Comparison of ENCODE assay signal across 8 cellular contexts in genomic region chr14:104882325-104882973, GRCh38. TPM values are rescaled to one million over a fixed set of nuclear protein-coding genes. Genes with fewer than 3 reads are reported as not detected.
A peak's percentile ranks its signal among the peaks of the same experiment; 100 is the strongest.
DNase-seq lines count a peak whose midpoint lies in the region; ATAC-seq, FAIRE-seq and TF ChIP-seq lines count a peak whose summit lies in the region.
"Had no signal": no experiment of that assay in that cellular context is flagged by ENCODE, and none has a peak within 500 bp of the region (broad histone marks: within the 10 kb centered on the region; RNA-seq: fewer than 3 reads in every experiment).

No MANE protein-coding gene starts in this region.

- CTCF ChIA-PET in K562 (lab: Yijun Ruan, JAX; ENCODE audit: low intra/inter-chr PET ratio): no interaction called here

- POLR2A ChIA-PET in K562 (lab: Yijun Ruan, JAX): no interaction called here

- in situ Hi-C loops in K562 (cut with MboI): no loop called here

- H3K4me3 ChIP-seq in GM23338 (no peak overlapping the region), K562 (no peak overlapping the region)

- no peaks in the 10 kb centered on the region for H3F3A ChIP-seq in GM23338 (replicated peaks; ENCODE audit: low read depth)

- H3K9me1 ChIP-seq in K562 (ENCODE audit: control insufficient read depth, insufficient read depth, low read length): no peaks in the 10 kb centered on the region

- TF ChIP-seq RAD21 in K562 (CRISPR knock-in tag; conservative IDR thresholded peaks at IDR 0.05 in 1 of 2, IDR thresholded peaks at IDR 0.05 in 1 of 2): no peak

- no peaks in the 10 kb centered on the region for H3K27me3 Mint-ChIP-seq in GM23338 (ENCODE audit: insufficient read depth, low read depth, poor library complexity)
- H3K27me3 Mint-ChIP-seq: activated T-cell treated with anti-CD3 and anti-CD28 coated beads, Interleukin-2, amount 50 U/mL, for 24 hours had no signal

- WGBS in K562 (ENCODE audit: insufficient coverage, low coverage, missing lambda C conversion rate): 49% methylated on average over 10 of the region's 13 CpGs

- TF ChIP-seq CTCF in GM23338 (conservative IDR thresholded peaks at IDR 0.05; ENCODE audit: low read depth in 2 of 2) (no peak), K562 (IDR thresholded peaks at IDR 0.05 in 2 of 3, conservative IDR thresholded peaks at IDR 0.05 in 1 of 3; ENCODE audit: insufficient read depth in 2 of 3, low read depth in 1 of 3, low read length in 3 of 3) (no peak), omental fat pad (IDR thresholded peaks at IDR 0.05) (no peak)

- intact Hi-C loops in K562 (cut with micrococcal nuclease): no loop called here

- no peaks in the 10 kb centered on the region for H3K9me3 ChIP-seq in K562 (replicated peaks; ENCODE audit: control insufficient read depth, insufficient read depth, low read depth, low read length)

- peak; percentile 90 for ATAC-seq in GM23338
- ATAC-seq in K562: peak; percentile 98
- ATAC-seq in omental fat pad (ENCODE audit: low FRiP score): peak; percentile 22
- no peak for ATAC-seq in GM18870 (IDR thresholded peaks at IDR 0.05; ENCODE audit: unreplicated experiment)

- H3K36me3 ChIP-seq in GM23338 (ENCODE audit: insufficient read depth) (no peaks in the 10 kb centered on the region), K562 (ENCODE audit: control insufficient read depth, insufficient read depth, low read length) (peaks cover 5% of the 10 kb centered on the region; the same call in 2 of the 3 replicates)

- TF ChIP-seq POLR2A in K562 (conservative IDR thresholded peaks at IDR 0.05): no peak

- no peaks in the 10 kb centered on the region for H3K79me2 ChIP-seq in GM23338 (replicated peaks; ENCODE audit: insufficient read depth)
- no peaks in the 10 kb centered on the region for H3K79me2 ChIP-seq in K562 (ENCODE audit: control insufficient read depth, insufficient read depth, low read length)

- H3K4me1 ChIP-seq in GM23338 (ENCODE audit: insufficient read depth): no peaks in the 10 kb centered on the region
- peaks cover 0 to 37% of the 10 kb centered on the region in 2 experiments; a peak in 2 of 5 replicates for H3K4me1 ChIP-seq in K562 (replicated peaks in 1 of 2; ENCODE audit: control insufficient read depth in 2 of 2, insufficient read depth in 2 of 2, low read length in 2 of 2)

- no peak overlapping the region for H3K9ac ChIP-seq in K562 (ENCODE audit: insufficient read depth in 1 of 2, low read depth in 2 of 2, low read length in 2 of 2)

- H3K27ac Mint-ChIP-seq in GM23338: no peak overlapping the region
- H3K27ac Mint-ChIP-seq: activated T-cell treated with anti-CD3 and anti-CD28 coated beads, Interleukin-2, amount 50 U/mL, for 24 hours had no signal

- H2AFZ ChIP-seq in GM23338: no peak overlapping the region
- H2AFZ ChIP-seq in K562 (ENCODE audit: low read depth, low read length): no peak overlapping the region

- H3K4me2 ChIP-seq in GM23338: no peak overlapping the region
- no peak overlapping the region for H3K4me2 ChIP-seq in K562 (ENCODE audit: insufficient read depth, low read length)

- peak; percentile 35 for FAIRE-seq in K562 (lab: Jason Lieb, UNC)

- no peaks in the 10 kb centered on the region for H3K9me2 ChIP-seq in GM23338 (ENCODE audit: insufficient read depth)

- H3K4me1 Mint-ChIP-seq in GM23338: no peaks in the 10 kb centered on the region

- H3K27ac ChIP-seq in GM23338 (ENCODE audit: low read depth): no peak overlapping the region
- no peak overlapping the region for H3K27ac ChIP-seq in K562 (ENCODE audit: extremely low read depth, low read depth, low read length)

- H3K27me3 ChIP-seq in GM23338 (ENCODE audit: insufficient read depth) (no peaks in the 10 kb centered on the region), K562 (ENCODE audit: control insufficient read depth in 2 of 2, insufficient read depth in 2 of 2, low read length in 2 of 2) (no peaks in the 10 kb centered on the region)

- no peak overlapping the region for H3K4me3 Mint-ChIP-seq in GM23338
- H3K4me3 Mint-ChIP-seq: activated T-cell treated with anti-CD3 and anti-CD28 coated beads, Interleukin-2, amount 50 U/mL, for 24 hours had no signal

- TF ChIP-seq EP300 in K562 (IDR thresholded peaks at IDR 0.05; ENCODE audit: low read length): no peak

- DNase-seq in GM23338 (ENCODE audit: low spot score) (peak; percentile 71), NCI-H1436 (lab: John Stamatoyannopoulos, UW) (peak; percentile 52), K562 (ENCODE audit: extremely low read depth in 1 of 4, low spot score in 3 of 4) (peak; percentile 67 to 79 (median 72)), omental fat pad (ENCODE audit: low spot score) (no peak), SKM-1 treated with dmso at 0.1 percent for 144 hours (lab: John Stamatoyannopoulos, UW; ENCODE audit: unreplicated experiment) (no peak), cerebellar cortex (ENCODE audit: low spot score) (no peak)
- DNase-seq: activated T-cell treated with anti-CD3 and anti-CD28 coated beads, Interleukin-2, amount 50 U/mL, for 24 hours had no signal

- BruUV-seq in K562 (replicated peaks; lab: Mats Ljungman, UMichigan): no TSS peak

- H3K9me3 Mint-ChIP-seq in GM23338: no peaks in the 10 kb centered on the region
- H3K9me3 Mint-ChIP-seq: activated T-cell treated with anti-CD3 and anti-CD28 coated beads, Interleukin-2, amount 50 U/mL, for 24 hours had no signal

- H4K20me1 ChIP-seq in GM23338 (replicated peaks; ENCODE audit: insufficient read depth) (no peaks in the 10 kb centered on the region), K562 (replicated peaks; ENCODE audit: control insufficient read depth, insufficient read depth, low read length) (no peaks in the 10 kb centered on the region)

- peaks cover 8% of the 10 kb centered on the region; the same call in 1 of the 3 replicates for H3K36me3 Mint-ChIP-seq in GM23338 (ENCODE audit: low read depth)

TF ChIP-seq in K562, 482 proteins besides CTCF, POLR2A, EP300 and RAD21 (continues in another document):
- TF ChIP-seq POLR2G (IDR thresholded peaks at IDR 0.05; ENCODE audit: low read depth, low read length) (peak; percentile 36), NCOA4 (IDR thresholded peaks at IDR 0.05; ENCODE audit: partially characterized antibody) (no peak)

RNA-seq across cellular contexts. Expression of gene CEP170B, which starts 17.4 kb away (rescaled TPM):
- 31.3 and 37.1 TPM in 2 replicates for total RNA-seq in GM23338 (2014; rRNA removed; shearing (Covaris generic))
- polyA plus RNA-seq in GM23338 (2016; fragmentation: Nextera tagmentation; extraction: Ambion mirVana): 4.6 and 5.3 TPM in 2 replicates
- 12.4 and 32.4 TPM in 2 replicates for total RNA-seq in K562 (2011; cell fraction: chromatin; rRNA removed; ENCODE audit: low replicate concordance)
- 19.7 and 19.8 TPM in 2 replicates for total RNA-seq in K562 (2011; cell fraction: nucleolus; rRNA removed)
- 9.8 and 13.9 TPM in 2 replicates for total RNA-seq in K562 (2011; cell fraction: nucleoplasm; rRNA removed)
- 3.6 and 4.8 TPM in 2 replicates for total RNA-seq in K562 (2014; rRNA removed)
- total RNA-seq in K562 (2014; rRNA removed; fragmentation: Illumina TruSeq; extraction: Trizol): 0.99 and 1.2 TPM in 2 replicates
- 2.9 and 3.5 TPM in 2 replicates for total RNA-seq in K562 (2015; rRNA removed; fragmentation: Illumina TruSeq; extraction: Trizol)
- 7.5 and 10.2 TPM in 2 replicates for total RNA-seq in K562 (2021)
- 2.2 and 2.7 TPM in 2 replicates for polyA plus RNA-seq in K562 (2011; rRNA removed)
- polyA plus RNA-seq in K562 (2011; cell fraction: cytosol; rRNA removed): 2.4 and 6.4 TPM in 2 replicates
- polyA plus RNA-seq in K562 (2011; cell fraction: nucleus; rRNA removed): 10.4 and 24.0 TPM in 2 replicates
- polyA plus RNA-seq in K562 (2012): 5.5 and 6.7 TPM in 2 replicates
- 1.7 and 4.1 TPM in 2 replicates for polyA plus RNA-seq in K562 (2014; fragmentation: Illumina TruSeq; extraction: Trizol)
- polyA plus RNA-seq in K562 (2014; fragmentation: Nextera tagmentation; extraction: Ambion mirVana): under 1 TPM; 0.01 to 0.03 TPM
- 7.6 and 8.9 TPM in 2 replicates for polyA plus RNA-seq in K562 (2014; rRNA removed)
- polyA minus RNA-seq in K562 (2011; rRNA and poly(A)+ RNA removed): 0.72 and 1.6 TPM in 2 replicates
- polyA minus RNA-seq in K562 (2011; cell fraction: cytosol; rRNA and poly(A)+ RNA removed): 1.9 and 2.7 TPM in 2 replicates
- 3.1 and 3.4 TPM in 2 replicates for polyA minus RNA-seq in K562 (2011; cell fraction: nucleus; rRNA and poly(A)+ RNA removed)
- 10 to 100 TPM in 3 of 4 donors, 1 to 10 TPM in 1; 5.5 to 29.3 (median 13.0) TPM for total RNA-seq in omental fat pad

RNA-seq across cellular contexts. Expression of gene PLD4, which starts 42.2 kb away (rescaled TPM):
- 0.08 TPM in 1 of 2 replicates, not detected in the other for total RNA-seq in GM23338 (2014; rRNA removed; shearing (Covaris generic))
- polyA plus RNA-seq in GM23338 (2016; fragmentation: Nextera tagmentation; extraction: Ambion mirVana) (0.21 TPM in 1 of 2 replicates, not detected in the other), K562 (2011; rRNA removed) (not detected in 2 replicates), K562 (2014; fragmentation: Illumina TruSeq; extraction: Trizol) (0.19 TPM in 1 of 2 replicates, not detected in the other), K562 (2014; fragmentation: Nextera tagmentation; extraction: Ambion mirVana) (not detected), K562 (2014; rRNA removed) (0.03 TPM in 1 of 2 replicates, not detected in the other)
- total RNA-seq in K562 (2011; cell fraction: chromatin; rRNA removed; ENCODE audit: low replicate concordance): 0.05 and 0.14 TPM in 2 replicates
- 0.13 TPM in 1 of 2 replicates, not detected in the other for total RNA-seq in K562 (2011; cell fraction: nucleolus; rRNA removed)
- 0.07 and 0.15 TPM in 2 replicates for total RNA-seq in K562 (2011; cell fraction: nucleoplasm; rRNA removed)
- total RNA-seq in K562 (2014; rRNA removed) (not detected in 2 replicates), K562 (2014; rRNA removed; fragmentation: Illumina TruSeq; extraction: Trizol) (not detected in 2 replicates), K562 (2015; rRNA removed; fragmentation: Illumina TruSeq; extraction: Trizol) (0.08 and 0.18 TPM in 2 replicates), K562 (2021) (0.24 TPM in 1 of 2 replicates, not detected in the other), omental fat pad (under 1 TPM in 3 of 4 donors, not detected in 1; under 0.01 to 0.37 (median 0.16) TPM)
- not detected in 2 replicates for polyA plus RNA-seq in K562 (2011; cell fraction: cytosol; rRNA removed)
- polyA plus RNA-seq in K562 (2011; cell fraction: nucleus; rRNA removed): 0.03 and 0.11 TPM in 2 replicates
- 0.13 and 0.29 TPM in 2 replicates for polyA plus RNA-seq in K562 (2012)
- polyA minus RNA-seq in K562 (2011; rRNA and poly(A)+ RNA removed): not detected in 2 replicates
- polyA minus RNA-seq in K562 (2011; cell fraction: cytosol; rRNA and poly(A)+ RNA removed): not detected in 2 replicates
- 0.11 TPM in 1 of 2 replicates, not detected in the other for polyA minus RNA-seq in K562 (2011; cell fraction: nucleus; rRNA and poly(A)+ RNA removed)

Comparison
In these comparisons a context has a peak if more than half of its experiments do, and no peak if none do; other contexts are left out.
1. DNase-seq: peak in GM23338 (single experiment), NCI-H1436 (single experiment) and K562 (4 of 4); none in omental fat pad (single experiment), SKM-1 treated with dmso at 0.1 percent for 144 hours (single experiment) and cerebellar cortex (single experiment).